ENCODE assay signal across 17 cellular contexts in genomic region chr17:45914036-45914717, GRCh38.
"Had no signal": no experiment of that assay in that cellular context is flagged by ENCODE, and none has a peak within 500 bp of the region (broad histone marks: within the 10 kb centered on the region; RNA-seq: fewer than 3 reads in every experiment).

No MANE protein-coding gene starts in this region.

- H3K4me3 ChIP-seq: lung, mucosa of descending colon, testis had no signal

- H3K27ac Mint-ChIP-seq: activated CD4-positive, alpha-beta T cell treated with anti-CD3 and anti-CD28 coated beads for 36 hours; activated CD8-positive, alpha-beta T cell treated with anti-CD3 and anti-CD28 coated beads for 36 hours; activated T-helper 1 cell treated with anti-CD3 and anti-CD28 coated beads, Interleukin-12 subunit alpha, Interleukin-12 subunit beta, Interleukin-2, Interleukin-4 antibody, amounts not matched to agents 30 ng/mL and 10 ng/mL and 1 ng/mL, durations not matched to agents 14 hours and 24 hours and 36 hours; dendritic cell treated with granulocyte-macrophage colony-stimulating factor and Interleukin-4, amounts not matched to agents 40 ng/mL and 50 ng/mL, for 4 days; naive thymus-derived CD8-positive, alpha-beta T cell; stimulated activated naive CD8-positive, alpha-beta T cell treated with anti-CD3 and anti-CD28 coated beads, Interleukin-15, Interleukin-2, amounts not matched to agents 100 ng/mL and 50 ng/mL, for 24 hours; T-helper 2 cell treated with Interferon-gamma antibody and Interleukin-4, amounts not matched to agents 5 μg/mL and 100 μg/mL, for 36 hours had no signal

- H3K27ac ChIP-seq: brain microvascular endothelial cell, testis, WERI-Rb-1 had no signal

- H3K9me3 ChIP-seq: testis had no signal

- H3K4me3 Mint-ChIP-seq: activated CD4-positive, alpha-beta T cell treated with anti-CD3 and anti-CD28 coated beads for 36 hours; activated CD8-positive, alpha-beta T cell treated with anti-CD3 and anti-CD28 coated beads for 36 hours; activated T-helper 1 cell treated with anti-CD3 and anti-CD28 coated beads, Interleukin-12 subunit alpha, Interleukin-12 subunit beta, Interleukin-2, Interleukin-4 antibody, amounts not matched to agents 30 ng/mL and 10 ng/mL and 1 ng/mL, durations not matched to agents 14 hours and 24 hours and 36 hours; dendritic cell treated with granulocyte-macrophage colony-stimulating factor and Interleukin-4, amounts not matched to agents 40 ng/mL and 50 ng/mL, for 4 days; naive thymus-derived CD8-positive, alpha-beta T cell; stimulated activated naive CD8-positive, alpha-beta T cell treated with anti-CD3 and anti-CD28 coated beads, Interleukin-15, Interleukin-2, amounts not matched to agents 100 ng/mL and 50 ng/mL, for 24 hours; T-helper 2 cell treated with Interferon-gamma antibody and Interleukin-4, amounts not matched to agents 5 μg/mL and 100 μg/mL, for 36 hours had no signal

- H3K4me1 ChIP-seq: testis had no signal

- H3K27me3 ChIP-seq: brain microvascular endothelial cell, testis had no signal

- H3K36me3 ChIP-seq: brain microvascular endothelial cell had no signal

- H3K4me1 Mint-ChIP-seq: activated CD4-positive, alpha-beta T cell treated with anti-CD3 and anti-CD28 coated beads for 36 hours had no signal

- ATAC-seq: activated CD4-positive, alpha-beta T cell treated with anti-CD3 and anti-CD28 coated beads for 36 hours; activated CD8-positive, alpha-beta T cell treated with anti-CD3 and anti-CD28 coated beads for 36 hours; mucosa of descending colon; naive thymus-derived CD8-positive, alpha-beta T cell had no signal

- DNase-seq: activated CD4-positive, alpha-beta T cell treated with anti-CD3 and anti-CD28 coated beads for 36 hours; activated CD8-positive, alpha-beta memory T cell treated with anti-CD3 and anti-CD28 coated beads, Interleukin-2, amount 50 U/mL, for 4 hours; activated CD8-positive, alpha-beta T cell treated with anti-CD3 and anti-CD28 coated beads for 36 hours; activated naive CD4-positive, alpha-beta T cell treated with Interleukin-2 at 50 U/mL for 16 hours; amniotic stem cell; brain microvascular endothelial cell; glutamatergic neuron; naive thymus-derived CD8-positive, alpha-beta T cell; stimulated activated CD4-positive, alpha-beta T cell treated with anti-CD3 and anti-CD28 coated beads, Interleukin-4, amount 100 ng/mL, for 24 hours; testis; WERI-Rb-1 had no signal
